In genomic region chr4:64771149-64771548, GRCh38 we compare ENCODE assay signal across 3 cellular contexts.
TF ChIP-seq lines count a peak whose summit lies in the region.

No MANE protein-coding gene starts in this region.

TF ChIP-seq in HepG2, 621 proteins besides CTCF, POLR2A, EP300 and RAD21:
- peak; percentile 71; the same call in 1 of the 2 replicates for TF ChIP-seq NFE2L2 (IDR thresholded peaks at IDR 0.05; ENCODE audit: low read length)
- no peak for TF ChIP-seq ZNF570 (CRISPR knock-in tag; IDR thresholded peaks at IDR 0.05; ENCODE audit: borderline replicate concordance)
- no peak for TF ChIP-seq GTF2F1 (IDR thresholded peaks at IDR 0.05; ENCODE audit: low read length)
- no peak for TF ChIP-seq BRCA1 (CRISPR knock-in tag; IDR thresholded peaks at IDR 0.05)
- no peak for TF ChIP-seq YEATS4 (CRISPR knock-in tag; IDR thresholded peaks at IDR 0.05; ENCODE audit: borderline replicate concordance)
- no peak for TF ChIP-seq ZNF281 (CRISPR knock-in tag; IDR thresholded peaks at IDR 0.05; ENCODE audit: borderline replicate concordance)
- TF ChIP-seq MAFF (IDR thresholded peaks at IDR 0.05; ENCODE audit: low read depth, low read length) = peak; percentile 32; the same call in 1 of the 2 replicates
- TF ChIP-seq ZNF616 (CRISPR knock-in tag; IDR thresholded peaks at IDR 0.05; ENCODE audit: low read depth) = no peak
- TF ChIP-seq MAFK (conservative IDR thresholded peaks at IDR 0.05 in 1 of 2, IDR thresholded peaks at IDR 0.05 in 1 of 2; ENCODE audit: low read length in 2 of 2) = peak; percentile 55 to 67; a peak in 3 of 4 replicates
- no peak for TF ChIP-seq KLF13 (CRISPR knock-in tag; IDR thresholded peaks at IDR 0.05)

TF ChIP-seq in IMR-90, 13 proteins besides CTCF, POLR2A, EP300 and RAD21:
- peak; percentile 15; the same call in 1 of the 2 replicates for TF ChIP-seq MAFK (IDR thresholded peaks at IDR 0.05; ENCODE audit: low read depth, low read length)
- TF ChIP-seq RFX5 (IDR thresholded peaks at IDR 0.05; ENCODE audit: low read depth, low read length) = no peak
- peak; percentile 69 for TF ChIP-seq NFE2L2 (IDR thresholded peaks at IDR 0.05; ENCODE audit: low read depth, low read length)

TF ChIP-seq in K562, 482 proteins besides CTCF, POLR2A, EP300 and RAD21:
- TF ChIP-seq NFE2 (IDR thresholded peaks at IDR 0.05; ENCODE audit: low read depth) (0 out of 2 replicates have a peak, but pooled peaks have one; percentile 6), ESRRB (CRISPR knock-in tag; IDR thresholded peaks at IDR 0.05; ENCODE audit: borderline replicate concordance) (no peak), MAFG (tag; conservative IDR thresholded peaks at IDR 0.05) (peak; percentile 18; the same call in 1 of the 2 replicates)
